Comparison of ENCODE assay signal across 23 cellular contexts in genomic region chr2:104140361-104140760, GRCh38.
"Had no signal": no experiment of that assay in that cellular context is flagged by ENCODE, and none has a peak within 500 bp of the region (broad histone marks: within the 10 kb centered on the region; RNA-seq: fewer than 3 reads in every experiment).

No MANE protein-coding gene starts in this region.

- DNase-seq: activated CD4-positive, alpha-beta T cell treated with anti-CD3 and anti-CD28 coated beads for 1 hour; activated CD4-positive, alpha-beta T cell treated with anti-CD3 and anti-CD28 coated beads, Interleukin-2, amount 50 U/mL, for 1 hour; activated CD8-positive, alpha-beta T cell treated with anti-CD3 and anti-CD28 coated beads, Interleukin-2, amount 10 ng/mL, durations not matched to agents 7 days and 5 days; activated gamma-delta T cell treated with Interleukin-2 at 50 U/mL for 16 hours; activated T-cell treated with anti-CD3 and anti-CD28 coated beads, Interleukin-2, amount 50 U/mL, for 1 hour; anterior cingulate cortex; cerebellar nuclear complex; cortex of kidney; erythroblast; foreskin fibroblast; heart right ventricle; lower lobe of right lung; naive thymus-derived CD4-positive, alpha-beta T cell; stimulated activated CD4-positive, alpha-beta T cell treated with anti-CD3 and anti-CD28 coated beads, Interleukin-4, amount 100 ng/mL, for 24 hours; stimulated activated naive CD8-positive, alpha-beta T cell treated with anti-CD3 and anti-CD28 coated beads, Interleukin-15, Interleukin-2, amounts not matched to agents 100 U/mL and 50 U/mL, for 24 hours; T-cell had no signal

- H3K4me1 ChIP-seq: breast epithelium, heart right ventricle, lower lobe of right lung, neural progenitor cell, right atrium auricular region had no signal

- H3K27me3 ChIP-seq: breast epithelium, neural progenitor cell, right atrium auricular region had no signal

- FAIRE-seq: endometrium, keratinocyte, TTC549 had no signal

- ATAC-seq: activated CD8-positive, alpha-beta T cell treated with anti-CD3 and anti-CD28 coated beads, Interleukin-2, amount 10 ng/mL, durations not matched to agents 7 days and 5 days; heart right ventricle; left lobe of liver; lower lobe of right lung; naive thymus-derived CD4-positive, alpha-beta T cell; stimulated activated naive CD8-positive, alpha-beta T cell treated with anti-CD3 and anti-CD28 coated beads, Interleukin-15, Interleukin-2, amounts not matched to agents 100 U/mL and 50 U/mL, for 24 hours; T-cell had no signal

- H3K4me3 ChIP-seq: breast epithelium, heart right ventricle, lower lobe of right lung, neural progenitor cell, right atrium auricular region had no signal

- H3K27ac ChIP-seq: breast epithelium, heart right ventricle, lower lobe of right lung, neural progenitor cell, right atrium auricular region had no signal

- H3K9me3 ChIP-seq: breast epithelium, heart right ventricle, lower lobe of right lung, right atrium auricular region had no signal

- H3K36me3 ChIP-seq: breast epithelium, heart right ventricle, lower lobe of right lung, neural progenitor cell, right atrium auricular region had no signal
